In genomic region chr7:139730746-139731612, GRCh38 we compare ENCODE assay signal across 1 cellular context.
TF ChIP-seq lines count a peak whose summit lies in the region.

No MANE protein-coding gene starts in this region.

TF ChIP-seq in GM12878, 131 proteins besides CTCF, POLR2A, EP300 and RAD21 (continued from another document):
- no peak for TF ChIP-seq ZBTB40 (IDR thresholded peaks at IDR 0.05; ENCODE audit: borderline replicate concordance)
- no peak for TF ChIP-seq LARP7 (IDR thresholded peaks at IDR 0.05)
- no peak for TF ChIP-seq EZH2 (IDR thresholded peaks at IDR 0.05; ENCODE audit: borderline replicate concordance, control insufficient read depth, low read depth, low read length)
- TF ChIP-seq SKIL (IDR thresholded peaks at IDR 0.05; ENCODE audit: low read depth, poor library complexity, severe bottlenecking) = no peak
- TF ChIP-seq CEBPB (IDR thresholded peaks at IDR 0.05; ENCODE audit: borderline replicate concordance in 1 of 2, low read depth in 2 of 2, low read length in 2 of 2) = no peak
- peak; percentile 90 for TF ChIP-seq SPI1 (IDR thresholded peaks at IDR 0.05; ENCODE audit: borderline replicate concordance, insufficient read depth, low read depth, low read length)
- no peak for TF ChIP-seq BRCA1 (IDR thresholded peaks at IDR 0.05; ENCODE audit: low read depth, low read length)
- no peak for TF ChIP-seq YY1 (IDR thresholded peaks at IDR 0.05; ENCODE audit: low read depth, low read length)
- TF ChIP-seq TCF12 (IDR thresholded peaks at IDR 0.05; ENCODE audit: low read depth, low read length) = no peak
- TF ChIP-seq ZNF207 (IDR thresholded peaks at IDR 0.05; ENCODE audit: borderline replicate concordance) = no peak
- no peak for TF ChIP-seq IKZF1 (conservative IDR thresholded peaks at IDR 0.05)
- TF ChIP-seq RCOR1 (conservative IDR thresholded peaks at IDR 0.05; ENCODE audit: low read depth, low read length) = no peak
- no peak for TF ChIP-seq SP1 (IDR thresholded peaks at IDR 0.05; ENCODE audit: low read depth, low read length)
- no peak for TF ChIP-seq CHD4 (IDR thresholded peaks at IDR 0.05)
